8 cellular contexts compared by ENCODE assay signal in the genomic region with DNA sequence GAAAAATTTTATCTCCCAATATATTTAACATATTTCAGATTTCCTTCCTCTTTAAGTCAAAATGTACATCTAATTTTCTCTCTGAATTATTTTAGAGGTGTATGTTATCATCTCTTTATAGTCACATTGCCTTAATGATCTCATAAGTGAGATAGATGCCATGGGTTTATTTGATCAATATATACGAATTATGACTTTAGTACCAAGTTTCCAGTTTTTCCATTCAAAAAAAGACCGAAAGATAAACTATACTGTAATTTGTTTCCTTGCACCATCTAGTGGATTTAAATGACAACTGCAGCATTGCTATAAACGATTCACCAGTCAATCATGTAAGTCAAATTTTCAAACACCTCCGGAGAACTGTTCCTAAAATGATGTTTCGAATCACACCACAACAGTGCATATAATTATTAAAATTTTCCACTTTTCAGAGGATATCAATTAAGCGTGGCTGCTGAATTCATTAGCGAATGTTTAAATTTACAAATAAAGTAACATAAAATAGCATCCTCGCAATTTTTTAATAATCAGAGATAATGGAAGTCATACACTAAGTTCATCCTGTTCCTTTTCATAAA. TPM values are rescaled to one million over a fixed set of nuclear protein-coding genes. Genes with fewer than 3 reads are reported as not detected.
A peak's percentile ranks its signal among the peaks of the same experiment; 100 is the strongest.
DNase-seq lines count a peak whose midpoint lies in the region; ATAC-seq and TF ChIP-seq lines count a peak whose summit lies in the region.

No MANE protein-coding gene starts in this region.

- H3K9me2 ChIP-seq in Loucy (replicated peaks; ENCODE audit: low read depth, low read length): no peaks in the 10 kb centered on the region

- POLR2A ChIA-PET in HEK293T (lab: Yijun Ruan, JAX): no interaction called here

- H3K4me3 ChIP-seq in Loucy (ENCODE audit: low read length, poor library complexity, severe bottlenecking): peak overlapping the region; percentile 95
- peak overlapping the region; percentile 83 for H3K4me3 ChIP-seq in RWPE2 (ENCODE audit: severe bottlenecking)
- peak overlapping the region; percentile 85 to 93 (median 90) for H3K4me3 ChIP-seq in liver (ENCODE audit: low read depth in 1 of 3, low read length in 3 of 3)

- peaks cover 57% of the 10 kb centered on the region for H3K4me1 Mint-ChIP-seq in activated T-cell treated with anti-CD3 and anti-CD28 coated beads, Interleukin-2, amount 50 U/mL, for 72 hours (ENCODE audit: low read depth)

- H3K4me3 Mint-ChIP-seq in activated T-cell treated with anti-CD3 and anti-CD28 coated beads, Interleukin-2, amount 50 U/mL, for 72 hours: peak overlapping the region; percentile 95 to 99

- H3K79me2 ChIP-seq in Loucy (ENCODE audit: insufficient read depth, low read length): peaks cover 45% of the 10 kb centered on the region

- H2AFZ ChIP-seq in Loucy (ENCODE audit: low read length): peak overlapping the region; percentile 99

- H4K20me1 ChIP-seq in Loucy (ENCODE audit: insufficient read depth, low read length, poor library complexity, severe bottlenecking): peaks cover 42% of the 10 kb centered on the region

- peaks cover 3% of the 10 kb centered on the region; the same call in 1 of the 2 replicates for H3F3A ChIP-seq in Loucy (ENCODE audit: low read depth)

- peak overlapping the region; percentile 99 for H3K27ac Mint-ChIP-seq in activated T-cell treated with anti-CD3 and anti-CD28 coated beads, Interleukin-2, amount 50 U/mL, for 72 hours

- H3K9ac ChIP-seq in Loucy (ENCODE audit: low read depth, low read length, poor library complexity, severe bottlenecking) (peak overlapping the region; percentile 98), liver (ENCODE audit: low read depth in 1 of 2, low read length in 2 of 2) (peak overlapping the region; percentile 93 to 94)

- H3K4me1 ChIP-seq in Loucy (ENCODE audit: insufficient read depth, low read length, poor library complexity, severe bottlenecking) (peaks cover 33% of the 10 kb centered on the region), RWPE2 (ENCODE audit: insufficient read depth, poor library complexity, severe bottlenecking) (peaks cover 18% of the 10 kb centered on the region), liver (ENCODE audit: control insufficient read depth in 4 of 4, insufficient read depth in 4 of 4, low read length in 3 of 4) (peaks cover 13 to 33% (median 29%) of the 10 kb centered on the region in 4 donors)

- ATAC-seq in activated T-cell treated with anti-CD3 and anti-CD28 coated beads, Interleukin-2, amount 50 U/mL, for 72 hours (replicated peaks in 1 of 2): peak; percentile 62 to 70
- peak; percentile 28; the same call in 1 of the 3 replicates for ATAC-seq in RWPE2 (ENCODE audit: low read depth)

- peak; percentile 78 to 80 for TF ChIP-seq RAD21 in liver (IDR thresholded peaks at IDR 0.05)

- H3K27me3 ChIP-seq in Loucy (ENCODE audit: insufficient read depth, low read length, poor library complexity, severe bottlenecking) (no peaks in the 10 kb centered on the region), RWPE2 (ENCODE audit: insufficient read depth, poor library complexity, severe bottlenecking) (no peaks in the 10 kb centered on the region), liver (ENCODE audit: control insufficient read depth in 4 of 4, insufficient read depth in 4 of 4, low read length in 3 of 4) (no peaks in the 10 kb centered on the region)

- peak; percentile 87 for TF ChIP-seq CTCF in Loucy (conservative IDR thresholded peaks at IDR 0.05; ENCODE audit: low read length)
- TF ChIP-seq CTCF in RWPE2 (IDR thresholded peaks at IDR 0.05; ENCODE audit: poor library complexity, severe bottlenecking): peak; percentile 89
- peak; percentile 82 for TF ChIP-seq CTCF in liver (IDR thresholded peaks at IDR 0.05; ENCODE audit: low read depth, low read length, missing input control)

- no peaks in the 10 kb centered on the region for H3K9me3 ChIP-seq in Loucy (ENCODE audit: insufficient read depth, low read depth, low read length)
- H3K9me3 ChIP-seq in RWPE2 (ENCODE audit: severe bottlenecking): no peaks in the 10 kb centered on the region
- H3K9me3 ChIP-seq in liver (ENCODE audit: control insufficient read depth in 4 of 4, low read length in 3 of 4): no peaks in the 10 kb centered on the region

- under 1% methylated on average over 8 of the region's 8 CpGs for WGBS in liver

- peaks cover 8 to 28% of the 10 kb centered on the region in 2 donors for H3K36me3 Mint-ChIP-seq in activated T-cell treated with anti-CD3 and anti-CD28 coated beads, Interleukin-2, amount 50 U/mL, for 72 hours (ENCODE audit: insufficient read depth in 2 of 2)

- H3K27ac ChIP-seq in RWPE2 (ENCODE audit: poor library complexity, severe bottlenecking) (peak overlapping the region; percentile 82), liver (ENCODE audit: low read depth in 1 of 2, low read length in 2 of 2) (peak overlapping the region; percentile 78 to 85), temporal lobe (ENCODE audit: low read depth, low read length) (peak overlapping the region; percentile 77)

- H3K4me2 ChIP-seq in Loucy (ENCODE audit: low read depth, low read length, poor library complexity, severe bottlenecking): peak overlapping the region; percentile 98

- 0 out of 2 replicates have a peak, but pooled peaks cover 7% of the 10 kb centered on the region for H3K36me3 ChIP-seq in Loucy (ENCODE audit: insufficient read depth, low read length)
- H3K36me3 ChIP-seq in RWPE2 (ENCODE audit: low read depth): peaks cover 35% of the 10 kb centered on the region
- H3K36me3 ChIP-seq in liver (ENCODE audit: control insufficient read depth in 4 of 4, insufficient read depth in 3 of 4, low read depth in 1 of 4, low read length in 3 of 4): peaks cover 0 to 4% (median 1%) of the 10 kb centered on the region in 4 donors

- no peaks in the 10 kb centered on the region for H3K27me3 Mint-ChIP-seq in activated T-cell treated with anti-CD3 and anti-CD28 coated beads, Interleukin-2, amount 50 U/mL, for 72 hours (ENCODE audit: low read depth)

- CTCF ChIA-PET in HEK293T (lab: Yijun Ruan, JAX): no interaction called here

- no peak for DNase-seq in activated T-cell treated with anti-CD3 and anti-CD28 coated beads, Interleukin-2, amount 50 U/mL, for 72 hours
- no peak for DNase-seq in activated T-cell treated with anti-CD3 and anti-CD28 coated beads, Interleukin-2, amount 50 U/mL, for 1 hour
- DNase-seq in HEK293T (ENCODE audit: extremely low spot score) (peak; percentile 43), RWPE2 (ENCODE audit: low spot score) (no peak), dedifferentiated amniotic fluid mesenchymal stem cell (ENCODE audit: extremely low spot score) (peak; percentile 76)

- H3K9me3 Mint-ChIP-seq in activated T-cell treated with anti-CD3 and anti-CD28 coated beads, Interleukin-2, amount 50 U/mL, for 72 hours: no peaks in the 10 kb centered on the region

TF ChIP-seq in HEK293T, 16 proteins besides CTCF, POLR2A, EP300 and RAD21:
- TF ChIP-seq, protein P1, sequence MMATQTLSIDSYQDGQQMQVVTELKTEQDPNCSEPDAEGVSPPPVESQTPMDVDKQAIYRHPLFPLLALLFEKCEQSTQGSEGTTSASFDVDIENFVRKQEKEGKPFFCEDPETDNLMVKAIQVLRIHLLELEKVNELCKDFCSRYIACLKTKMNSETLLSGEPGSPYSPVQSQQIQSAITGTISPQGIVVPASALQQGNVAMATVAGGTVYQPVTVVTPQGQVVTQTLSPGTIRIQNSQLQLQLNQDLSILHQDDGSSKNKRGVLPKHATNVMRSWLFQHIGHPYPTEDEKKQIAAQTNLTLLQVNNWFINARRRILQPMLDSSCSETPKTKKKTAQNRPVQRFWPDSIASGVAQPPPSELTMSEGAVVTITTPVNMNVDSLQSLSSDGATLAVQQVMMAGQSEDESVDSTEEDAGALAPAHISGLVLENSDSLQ (IDR thresholded peaks at IDR 0.05): peak; percentile 94
- TF ChIP-seq LEF1 (IDR thresholded peaks at IDR 0.05; ENCODE audit: borderline replicate concordance) (no peak), ZNF384 (IDR thresholded peaks at IDR 0.05) (0 out of 2 replicates have a peak, but pooled peaks have one; percentile 6), SUZ12 (IDR thresholded peaks at IDR 0.05) (no peak)

TF ChIP-seq in liver, 16 proteins besides CTCF, POLR2A, EP300 and RAD21:
- no peak for TF ChIP-seq FOXA1 (IDR thresholded peaks at IDR 0.05)
- TF ChIP-seq, protein P2, sequence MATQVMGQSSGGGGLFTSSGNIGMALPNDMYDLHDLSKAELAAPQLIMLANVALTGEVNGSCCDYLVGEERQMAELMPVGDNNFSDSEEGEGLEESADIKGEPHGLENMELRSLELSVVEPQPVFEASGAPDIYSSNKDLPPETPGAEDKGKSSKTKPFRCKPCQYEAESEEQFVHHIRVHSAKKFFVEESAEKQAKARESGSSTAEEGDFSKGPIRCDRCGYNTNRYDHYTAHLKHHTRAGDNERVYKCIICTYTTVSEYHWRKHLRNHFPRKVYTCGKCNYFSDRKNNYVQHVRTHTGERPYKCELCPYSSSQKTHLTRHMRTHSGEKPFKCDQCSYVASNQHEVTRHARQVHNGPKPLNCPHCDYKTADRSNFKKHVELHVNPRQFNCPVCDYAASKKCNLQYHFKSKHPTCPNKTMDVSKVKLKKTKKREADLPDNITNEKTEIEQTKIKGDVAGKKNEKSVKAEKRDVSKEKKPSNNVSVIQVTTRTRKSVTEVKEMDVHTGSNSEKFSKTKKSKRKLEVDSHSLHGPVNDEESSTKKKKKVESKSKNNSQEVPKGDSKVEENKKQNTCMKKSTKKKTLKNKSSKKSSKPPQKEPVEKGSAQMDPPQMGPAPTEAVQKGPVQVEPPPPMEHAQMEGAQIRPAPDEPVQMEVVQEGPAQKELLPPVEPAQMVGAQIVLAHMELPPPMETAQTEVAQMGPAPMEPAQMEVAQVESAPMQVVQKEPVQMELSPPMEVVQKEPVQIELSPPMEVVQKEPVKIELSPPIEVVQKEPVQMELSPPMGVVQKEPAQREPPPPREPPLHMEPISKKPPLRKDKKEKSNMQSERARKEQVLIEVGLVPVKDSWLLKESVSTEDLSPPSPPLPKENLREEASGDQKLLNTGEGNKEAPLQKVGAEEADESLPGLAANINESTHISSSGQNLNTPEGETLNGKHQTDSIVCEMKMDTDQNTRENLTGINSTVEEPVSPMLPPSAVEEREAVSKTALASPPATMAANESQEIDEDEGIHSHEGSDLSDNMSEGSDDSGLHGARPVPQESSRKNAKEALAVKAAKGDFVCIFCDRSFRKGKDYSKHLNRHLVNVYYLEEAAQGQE (IDR thresholded peaks at IDR 0.05): peak; percentile 40

RNA-seq across cellular contexts. Expression of a gene that starts 0.4 kb away (rescaled TPM):
- 10 to 100 TPM; 25.6 to 28.8 TPM for total RNA-seq in activated T-cell treated with anti-CD3 and anti-CD28 coated beads, Interleukin-2, amount 50 U/mL, for 72 hours
- 10 to 100 TPM; 15.5 to 19.4 TPM for total RNA-seq in liver
- 1 to 10 TPM; 9.0 to 9.7 TPM for polyA plus RNA-seq in liver
- 74.3 TPM for total RNA-seq in temporal lobe

Comparison
In these comparisons a context has a peak if more than half of its experiments do, and no peak if none do; other contexts are left out.
1. DNase-seq: peak in HEK293T (single experiment) and dedifferentiated amniotic fluid mesenchymal stem cell (single experiment); none in activated T-cell treated with anti-CD3 and anti-CD28 coated beads, Interleukin-2, amount 50 U/mL, for 72 hours (0 of 2), activated T-cell treated with anti-CD3 and anti-CD28 coated beads, Interleukin-2, amount 50 U/mL, for 1 hour (single experiment) and RWPE2 (single experiment).
2. Peak in every context shown above with its lines, with median percentiles within 50 percentile points of each other: H3K4me3 ChIP-seq, CTCF ChIP-seq and H3K27ac ChIP-seq.